Comparison of ENCODE assay signal across 22 cellular contexts in the genomic region with DNA sequence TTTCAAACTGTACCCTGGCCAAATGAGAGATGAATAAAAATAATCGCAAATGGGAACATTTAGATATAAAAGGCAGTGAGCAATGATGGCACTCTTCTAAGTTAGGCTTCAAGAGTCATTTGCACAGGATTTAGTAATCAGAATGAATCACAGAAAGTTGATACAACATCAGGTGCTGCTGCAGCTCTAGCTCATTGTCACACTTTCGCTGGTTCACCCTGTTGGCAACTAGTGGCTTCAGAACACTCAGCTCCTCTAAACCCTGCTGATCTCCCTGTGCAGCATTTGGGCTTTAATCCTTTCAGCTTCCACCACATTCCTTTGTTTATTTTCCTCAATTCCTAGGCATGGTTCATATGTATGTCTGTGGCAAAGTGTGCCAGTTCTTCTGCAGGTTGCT.
"Had no signal": no experiment of that assay in that cellular context is flagged by ENCODE, and none has a peak within 500 bp of the region (broad histone marks: within the 10 kb centered on the region; RNA-seq: fewer than 3 reads in every experiment).

No MANE protein-coding gene starts in this region.

- H3K4me3 Mint-ChIP-seq: activated CD4-positive, alpha-beta T cell treated with anti-CD3 and anti-CD28 coated beads, Interleukin-2, amount 10 ng/mL, durations not matched to agents 24 days and 14 days; activated CD8-positive, alpha-beta memory T cell treated with anti-CD3 and anti-CD28 coated beads, Interleukin-2, amount 10 ng/mL, durations not matched to agents 7 days and 5 days; activated CD8-positive, alpha-beta T cell treated with anti-CD3 and anti-CD28 coated beads for 36 hours; activated naive CD4-positive, alpha-beta T cell treated with anti-CD3 and anti-CD28 coated beads, Interleukin-2, amount 50 U/mL, for 24 hours; brain; dendritic cell treated with granulocyte-macrophage colony-stimulating factor and Interleukin-4, amounts not matched to agents 40 ng/mL and 50 ng/mL, for 4 days had no signal

- H3K27ac ChIP-seq: heart right ventricle, lower lobe of right lung, testis, uterus had no signal

- H3K27me3 Mint-ChIP-seq: activated CD4-positive, alpha-beta T cell treated with anti-CD3 and anti-CD28 coated beads, Interleukin-2, amount 10 ng/mL, durations not matched to agents 24 days and 14 days; activated CD8-positive, alpha-beta memory T cell treated with anti-CD3 and anti-CD28 coated beads, Interleukin-2, amount 10 ng/mL, durations not matched to agents 7 days and 5 days; activated CD8-positive, alpha-beta T cell treated with anti-CD3 and anti-CD28 coated beads for 36 hours; activated naive CD4-positive, alpha-beta T cell treated with anti-CD3 and anti-CD28 coated beads, Interleukin-2, amount 50 U/mL, for 24 hours; brain; dendritic cell treated with granulocyte-macrophage colony-stimulating factor and Interleukin-4, amounts not matched to agents 40 ng/mL and 50 ng/mL, for 4 days; naive B cell had no signal

- H3K4me1 Mint-ChIP-seq: activated CD4-positive, alpha-beta T cell treated with anti-CD3 and anti-CD28 coated beads, Interleukin-2, amount 10 ng/mL, durations not matched to agents 24 days and 14 days; activated CD8-positive, alpha-beta memory T cell treated with anti-CD3 and anti-CD28 coated beads, Interleukin-2, amount 10 ng/mL, durations not matched to agents 7 days and 5 days; activated naive CD4-positive, alpha-beta T cell treated with anti-CD3 and anti-CD28 coated beads, Interleukin-2, amount 50 U/mL, for 24 hours; naive B cell had no signal

- H3K27ac Mint-ChIP-seq: activated CD4-positive, alpha-beta T cell treated with anti-CD3 and anti-CD28 coated beads, Interleukin-2, amount 10 ng/mL, durations not matched to agents 24 days and 14 days; activated CD8-positive, alpha-beta memory T cell treated with anti-CD3 and anti-CD28 coated beads, Interleukin-2, amount 10 ng/mL, durations not matched to agents 7 days and 5 days; activated CD8-positive, alpha-beta T cell treated with anti-CD3 and anti-CD28 coated beads for 36 hours; activated naive CD4-positive, alpha-beta T cell treated with anti-CD3 and anti-CD28 coated beads, Interleukin-2, amount 50 U/mL, for 24 hours; brain; dendritic cell treated with granulocyte-macrophage colony-stimulating factor and Interleukin-4, amounts not matched to agents 40 ng/mL and 50 ng/mL, for 4 days; naive B cell had no signal

- ATAC-seq: activated CD4-positive, CD25-positive, alpha-beta regulatory T cell treated with anti-CD3 and anti-CD28 coated beads, Interleukin-2, amount 50 U/mL, for 24 hours; activated CD8-positive, alpha-beta memory T cell treated with anti-CD3 and anti-CD28 coated beads, Interleukin-2, amount 10 ng/mL, durations not matched to agents 7 days and 5 days; activated CD8-positive, alpha-beta T cell treated with anti-CD3 and anti-CD28 coated beads for 36 hours; heart right ventricle; lower lobe of right lung had no signal

- H3K4me3 ChIP-seq: heart right ventricle, lower lobe of right lung, testis, uterus had no signal

- H3K36me3 ChIP-seq: heart right ventricle, lower lobe of right lung, uterus had no signal

- H3K27me3 ChIP-seq: heart right ventricle, testis, uterus had no signal

- H3K9me3 ChIP-seq: lower lobe of right lung, testis, uterus had no signal

- H3K4me1 ChIP-seq: heart right ventricle, lower lobe of right lung, uterus had no signal

- H3K9me3 Mint-ChIP-seq: activated CD4-positive, alpha-beta T cell treated with anti-CD3 and anti-CD28 coated beads, Interleukin-2, amount 10 ng/mL, durations not matched to agents 24 days and 14 days; brain had no signal

- H3K36me3 Mint-ChIP-seq: activated CD8-positive, alpha-beta memory T cell treated with anti-CD3 and anti-CD28 coated beads, Interleukin-2, amount 10 ng/mL, durations not matched to agents 7 days and 5 days; activated naive CD4-positive, alpha-beta T cell treated with anti-CD3 and anti-CD28 coated beads, Interleukin-2, amount 50 U/mL, for 24 hours; brain; naive B cell had no signal

- DNase-seq: activated CD4-positive, alpha-beta T cell treated with anti-CD3 and anti-CD28 coated beads, Interleukin-2, amount 10 ng/mL, durations not matched to agents 24 days and 14 days; activated CD8-positive, alpha-beta memory T cell treated with anti-CD3 and anti-CD28 coated beads, Interleukin-2, amount 10 ng/mL, durations not matched to agents 7 days and 5 days; activated CD8-positive, alpha-beta T cell treated with anti-CD3 and anti-CD28 coated beads for 36 hours; activated effector memory CD4-positive, alpha-beta T cell treated with anti-CD3 and anti-CD28 coated beads, Interleukin-2, amount 50 U/mL, for 16 hours; activated T-cell treated with anti-CD3 and anti-CD28 coated beads for 4 hours; aorta; caudate nucleus; effector CD4-positive, alpha-beta T cell; foreskin fibroblast; heart right ventricle; lower lobe of right lung; naive B cell; stimulated activated CD4-positive, alpha-beta T cell treated with anti-CD3 and anti-CD28 coated beads, Interleukin-2, amount 100 ng/mL, for 48 hours; stimulated activated CD8-positive, alpha-beta memory T cell treated with anti-CD3 and anti-CD28 coated beads, Interleukin-4, amount 100 ng/mL, for 48 hours; stimulated activated naive CD4-positive, alpha-beta T cell; testis; trophoblast cell; uterus had no signal
